Comparison of ENCODE assay signal across 1 cellular context in the genomic region with DNA sequence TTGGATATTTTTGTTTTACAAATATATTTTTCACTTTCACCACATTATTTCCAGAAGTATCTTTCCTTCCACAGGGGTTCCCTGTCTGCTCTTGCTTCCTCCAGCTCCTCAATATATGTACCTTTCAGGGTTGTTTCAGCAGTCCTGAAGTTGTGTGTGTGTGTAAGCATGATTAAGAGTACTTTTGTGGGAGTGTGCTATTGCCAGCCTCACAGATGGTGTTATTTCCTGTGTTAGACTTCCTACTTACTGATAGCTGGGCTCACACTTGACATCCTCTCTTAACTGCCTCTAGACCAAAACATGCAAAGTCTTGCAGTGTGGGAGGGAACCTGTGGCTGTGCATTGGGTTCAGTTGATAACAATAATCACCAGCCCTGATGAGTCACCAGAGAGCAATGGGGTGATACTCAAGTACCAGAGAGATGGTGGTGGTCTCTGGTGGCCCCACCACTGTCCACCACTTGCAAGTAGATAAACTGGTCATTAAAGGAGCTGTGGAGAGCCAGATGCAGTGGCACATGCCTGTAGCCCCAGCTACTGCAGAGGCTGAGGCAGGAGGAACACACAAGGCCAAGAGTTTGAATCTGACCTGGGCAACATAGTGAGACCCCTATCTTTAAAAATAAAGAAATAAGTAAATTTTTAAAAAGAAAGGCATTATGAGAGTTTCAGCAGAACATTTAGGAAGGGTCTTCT.
TF ChIP-seq lines count a peak whose summit lies in the region.

No MANE protein-coding gene starts in this region.

TF ChIP-seq in K562, 482 proteins besides CTCF, POLR2A, EP300 and RAD21 (continued from another document and continues in another):
- TF ChIP-seq, protein P1, sequence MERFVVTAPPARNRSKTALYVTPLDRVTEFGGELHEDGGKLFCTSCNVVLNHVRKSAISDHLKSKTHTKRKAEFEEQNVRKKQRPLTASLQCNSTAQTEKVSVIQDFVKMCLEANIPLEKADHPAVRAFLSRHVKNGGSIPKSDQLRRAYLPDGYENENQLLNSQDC (CRISPR knock-in tag; IDR thresholded peaks at IDR 0.05): no peak
- peak in 1 of 2 experiments; percentile 90; a peak in 2 of 3 replicates for TF ChIP-seq CBX3 (IDR thresholded peaks at IDR 0.05; ENCODE audit: borderline replicate concordance in 1 of 2, low read length in 2 of 2)
- no peak for TF ChIP-seq POLR2B (IDR thresholded peaks at IDR 0.05; ENCODE audit: low read depth, partially characterized antibody)
- peak; percentile 99 for TF ChIP-seq SMARCE1 (IDR thresholded peaks at IDR 0.05)
- TF ChIP-seq KLF13 (tag; IDR thresholded peaks at IDR 0.05; ENCODE audit: borderline replicate concordance, low read depth): peak; percentile 46
- TF ChIP-seq ETV5 (CRISPR knock-in tag; IDR thresholded peaks at IDR 0.05; ENCODE audit: low read depth): peak; percentile 94
- no peak for TF ChIP-seq TCFL5 (CRISPR knock-in tag; conservative IDR thresholded peaks at IDR 0.05)
- TF ChIP-seq, protein P2, sequence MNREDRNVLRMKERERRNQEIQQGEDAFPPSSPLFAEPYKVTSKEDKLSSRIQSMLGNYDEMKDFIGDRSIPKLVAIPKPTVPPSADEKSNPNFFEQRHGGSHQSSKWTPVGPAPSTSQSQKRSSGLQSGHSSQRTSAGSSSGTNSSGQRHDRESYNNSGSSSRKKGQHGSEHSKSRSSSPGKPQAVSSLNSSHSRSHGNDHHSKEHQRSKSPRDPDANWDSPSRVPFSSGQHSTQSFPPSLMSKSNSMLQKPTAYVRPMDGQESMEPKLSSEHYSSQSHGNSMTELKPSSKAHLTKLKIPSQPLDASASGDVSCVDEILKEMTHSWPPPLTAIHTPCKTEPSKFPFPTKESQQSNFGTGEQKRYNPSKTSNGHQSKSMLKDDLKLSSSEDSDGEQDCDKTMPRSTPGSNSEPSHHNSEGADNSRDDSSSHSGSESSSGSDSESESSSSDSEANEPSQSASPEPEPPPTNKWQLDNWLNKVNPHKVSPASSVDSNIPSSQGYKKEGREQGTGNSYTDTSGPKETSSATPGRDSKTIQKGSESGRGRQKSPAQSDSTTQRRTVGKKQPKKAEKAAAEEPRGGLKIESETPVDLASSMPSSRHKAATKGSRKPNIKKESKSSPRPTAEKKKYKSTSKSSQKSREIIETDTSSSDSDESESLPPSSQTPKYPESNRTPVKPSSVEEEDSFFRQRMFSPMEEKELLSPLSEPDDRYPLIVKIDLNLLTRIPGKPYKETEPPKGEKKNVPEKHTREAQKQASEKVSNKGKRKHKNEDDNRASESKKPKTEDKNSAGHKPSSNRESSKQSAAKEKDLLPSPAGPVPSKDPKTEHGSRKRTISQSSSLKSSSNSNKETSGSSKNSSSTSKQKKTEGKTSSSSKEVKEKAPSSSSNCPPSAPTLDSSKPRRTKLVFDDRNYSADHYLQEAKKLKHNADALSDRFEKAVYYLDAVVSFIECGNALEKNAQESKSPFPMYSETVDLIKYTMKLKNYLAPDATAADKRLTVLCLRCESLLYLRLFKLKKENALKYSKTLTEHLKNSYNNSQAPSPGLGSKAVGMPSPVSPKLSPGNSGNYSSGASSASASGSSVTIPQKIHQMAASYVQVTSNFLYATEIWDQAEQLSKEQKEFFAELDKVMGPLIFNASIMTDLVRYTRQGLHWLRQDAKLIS (CRISPR knock-in tag; IDR thresholded peaks at IDR 0.05): no peak
- no peak; the same call in 1 of the 2 replicates for TF ChIP-seq NR2C1 (IDR thresholded peaks at IDR 0.05)
- TF ChIP-seq NR2C1 (tag; IDR thresholded peaks at IDR 0.05): peak; percentile 66
- no peak for TF ChIP-seq ZNF785 (CRISPR knock-in tag; IDR thresholded peaks at IDR 0.05)
- peak; percentile 78; the same call in 1 of the 2 replicates for TF ChIP-seq ZBTB17 (CRISPR knock-in tag; IDR thresholded peaks at IDR 0.05)
- no peak for TF ChIP-seq RFX1 (IDR thresholded peaks at IDR 0.05)
- TF ChIP-seq, protein P3, sequence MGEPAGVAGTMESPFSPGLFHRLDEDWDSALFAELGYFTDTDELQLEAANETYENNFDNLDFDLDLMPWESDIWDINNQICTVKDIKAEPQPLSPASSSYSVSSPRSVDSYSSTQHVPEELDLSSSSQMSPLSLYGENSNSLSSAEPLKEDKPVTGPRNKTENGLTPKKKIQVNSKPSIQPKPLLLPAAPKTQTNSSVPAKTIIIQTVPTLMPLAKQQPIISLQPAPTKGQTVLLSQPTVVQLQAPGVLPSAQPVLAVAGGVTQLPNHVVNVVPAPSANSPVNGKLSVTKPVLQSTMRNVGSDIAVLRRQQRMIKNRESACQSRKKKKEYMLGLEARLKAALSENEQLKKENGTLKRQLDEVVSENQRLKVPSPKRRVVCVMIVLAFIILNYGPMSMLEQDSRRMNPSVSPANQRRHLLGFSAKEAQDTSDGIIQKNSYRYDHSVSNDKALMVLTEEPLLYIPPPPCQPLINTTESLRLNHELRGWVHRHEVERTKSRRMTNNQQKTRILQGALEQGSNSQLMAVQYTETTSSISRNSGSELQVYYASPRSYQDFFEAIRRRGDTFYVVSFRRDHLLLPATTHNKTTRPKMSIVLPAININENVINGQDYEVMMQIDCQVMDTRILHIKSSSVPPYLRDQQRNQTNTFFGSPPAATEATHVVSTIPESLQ (CRISPR knock-in tag; IDR thresholded peaks at IDR 0.05): no peak
- 0 out of 4 replicates have a peak, but pooled peaks of 1 of the 2 experiments have one; percentile 36 for TF ChIP-seq KDM4B (IDR thresholded peaks at IDR 0.05; ENCODE audit: borderline replicate concordance in 2 of 2, low read depth in 1 of 2)
- TF ChIP-seq TAF15 (IDR thresholded peaks at IDR 0.05; ENCODE audit: low read depth, low read length): no peak
- no peak for TF ChIP-seq RBM14 (IDR thresholded peaks at IDR 0.05; ENCODE audit: borderline replicate concordance, insufficient read depth, low read depth, low read length)
- TF ChIP-seq ZNF41 (CRISPR knock-in tag; conservative IDR thresholded peaks at IDR 0.05): peak; percentile 27; the same call in 1 of the 2 replicates
- TF ChIP-seq RUNX1 (IDR thresholded peaks at IDR 0.05; ENCODE audit: low read depth): 0 out of 2 replicates have a peak, but pooled peaks have one; percentile 44
- no peak for TF ChIP-seq SUPT5H (IDR thresholded peaks at IDR 0.05)
- no peak for TF ChIP-seq ZNF696 (CRISPR knock-in tag; conservative IDR thresholded peaks at IDR 0.05)
- TF ChIP-seq, protein P4, sequence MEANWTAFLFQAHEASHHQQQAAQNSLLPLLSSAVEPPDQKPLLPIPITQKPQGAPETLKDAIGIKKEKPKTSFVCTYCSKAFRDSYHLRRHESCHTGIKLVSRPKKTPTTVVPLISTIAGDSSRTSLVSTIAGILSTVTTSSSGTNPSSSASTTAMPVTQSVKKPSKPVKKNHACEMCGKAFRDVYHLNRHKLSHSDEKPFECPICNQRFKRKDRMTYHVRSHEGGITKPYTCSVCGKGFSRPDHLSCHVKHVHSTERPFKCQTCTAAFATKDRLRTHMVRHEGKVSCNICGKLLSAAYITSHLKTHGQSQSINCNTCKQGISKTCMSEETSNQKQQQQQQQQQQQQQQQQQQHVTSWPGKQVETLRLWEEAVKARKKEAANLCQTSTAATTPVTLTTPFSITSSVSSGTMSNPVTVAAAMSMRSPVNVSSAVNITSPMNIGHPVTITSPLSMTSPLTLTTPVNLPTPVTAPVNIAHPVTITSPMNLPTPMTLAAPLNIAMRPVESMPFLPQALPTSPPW (CRISPR knock-in tag; IDR thresholded peaks at IDR 0.05): peak; percentile 58
- TF ChIP-seq GABPB1 (CRISPR knock-in tag; IDR thresholded peaks at IDR 0.05): no peak
- TF ChIP-seq ASH1L (IDR thresholded peaks at IDR 0.05; ENCODE audit: borderline replicate concordance, low read depth, partially characterized antibody): no peak
- TF ChIP-seq, protein P5, sequence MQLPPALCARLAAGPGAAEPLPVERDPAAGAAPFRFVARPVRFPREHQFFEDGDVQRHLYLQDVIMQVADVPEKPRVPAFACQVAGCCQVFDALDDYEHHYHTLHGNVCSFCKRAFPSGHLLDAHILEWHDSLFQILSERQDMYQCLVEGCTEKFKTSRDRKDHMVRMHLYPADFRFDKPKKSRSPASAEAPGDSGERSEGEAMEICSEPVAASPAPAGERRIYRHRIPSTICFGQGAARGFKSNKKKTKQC (CRISPR knock-in tag; IDR thresholded peaks at IDR 0.05): no peak
- TF ChIP-seq TAF7 (tag; IDR thresholded peaks at IDR 0.05): no peak
- TF ChIP-seq POU5F1 (IDR thresholded peaks at IDR 0.05; ENCODE audit: borderline replicate concordance, low read depth, low read length, partially characterized antibody): no peak
- TF ChIP-seq ZNF75A (CRISPR knock-in tag; IDR thresholded peaks at IDR 0.05): no peak
- no peak for TF ChIP-seq ZSCAN29 (IDR thresholded peaks at IDR 0.05)
- TF ChIP-seq KLF10 (CRISPR knock-in tag; IDR thresholded peaks at IDR 0.05): no peak
- TF ChIP-seq ZNF347 (CRISPR knock-in tag; IDR thresholded peaks at IDR 0.05; ENCODE audit: low read depth): no peak
- TF ChIP-seq HDAC8 (tag; IDR thresholded peaks at IDR 0.05): peak; percentile 60; the same call in 1 of the 2 replicates
- TF ChIP-seq, protein P6, sequence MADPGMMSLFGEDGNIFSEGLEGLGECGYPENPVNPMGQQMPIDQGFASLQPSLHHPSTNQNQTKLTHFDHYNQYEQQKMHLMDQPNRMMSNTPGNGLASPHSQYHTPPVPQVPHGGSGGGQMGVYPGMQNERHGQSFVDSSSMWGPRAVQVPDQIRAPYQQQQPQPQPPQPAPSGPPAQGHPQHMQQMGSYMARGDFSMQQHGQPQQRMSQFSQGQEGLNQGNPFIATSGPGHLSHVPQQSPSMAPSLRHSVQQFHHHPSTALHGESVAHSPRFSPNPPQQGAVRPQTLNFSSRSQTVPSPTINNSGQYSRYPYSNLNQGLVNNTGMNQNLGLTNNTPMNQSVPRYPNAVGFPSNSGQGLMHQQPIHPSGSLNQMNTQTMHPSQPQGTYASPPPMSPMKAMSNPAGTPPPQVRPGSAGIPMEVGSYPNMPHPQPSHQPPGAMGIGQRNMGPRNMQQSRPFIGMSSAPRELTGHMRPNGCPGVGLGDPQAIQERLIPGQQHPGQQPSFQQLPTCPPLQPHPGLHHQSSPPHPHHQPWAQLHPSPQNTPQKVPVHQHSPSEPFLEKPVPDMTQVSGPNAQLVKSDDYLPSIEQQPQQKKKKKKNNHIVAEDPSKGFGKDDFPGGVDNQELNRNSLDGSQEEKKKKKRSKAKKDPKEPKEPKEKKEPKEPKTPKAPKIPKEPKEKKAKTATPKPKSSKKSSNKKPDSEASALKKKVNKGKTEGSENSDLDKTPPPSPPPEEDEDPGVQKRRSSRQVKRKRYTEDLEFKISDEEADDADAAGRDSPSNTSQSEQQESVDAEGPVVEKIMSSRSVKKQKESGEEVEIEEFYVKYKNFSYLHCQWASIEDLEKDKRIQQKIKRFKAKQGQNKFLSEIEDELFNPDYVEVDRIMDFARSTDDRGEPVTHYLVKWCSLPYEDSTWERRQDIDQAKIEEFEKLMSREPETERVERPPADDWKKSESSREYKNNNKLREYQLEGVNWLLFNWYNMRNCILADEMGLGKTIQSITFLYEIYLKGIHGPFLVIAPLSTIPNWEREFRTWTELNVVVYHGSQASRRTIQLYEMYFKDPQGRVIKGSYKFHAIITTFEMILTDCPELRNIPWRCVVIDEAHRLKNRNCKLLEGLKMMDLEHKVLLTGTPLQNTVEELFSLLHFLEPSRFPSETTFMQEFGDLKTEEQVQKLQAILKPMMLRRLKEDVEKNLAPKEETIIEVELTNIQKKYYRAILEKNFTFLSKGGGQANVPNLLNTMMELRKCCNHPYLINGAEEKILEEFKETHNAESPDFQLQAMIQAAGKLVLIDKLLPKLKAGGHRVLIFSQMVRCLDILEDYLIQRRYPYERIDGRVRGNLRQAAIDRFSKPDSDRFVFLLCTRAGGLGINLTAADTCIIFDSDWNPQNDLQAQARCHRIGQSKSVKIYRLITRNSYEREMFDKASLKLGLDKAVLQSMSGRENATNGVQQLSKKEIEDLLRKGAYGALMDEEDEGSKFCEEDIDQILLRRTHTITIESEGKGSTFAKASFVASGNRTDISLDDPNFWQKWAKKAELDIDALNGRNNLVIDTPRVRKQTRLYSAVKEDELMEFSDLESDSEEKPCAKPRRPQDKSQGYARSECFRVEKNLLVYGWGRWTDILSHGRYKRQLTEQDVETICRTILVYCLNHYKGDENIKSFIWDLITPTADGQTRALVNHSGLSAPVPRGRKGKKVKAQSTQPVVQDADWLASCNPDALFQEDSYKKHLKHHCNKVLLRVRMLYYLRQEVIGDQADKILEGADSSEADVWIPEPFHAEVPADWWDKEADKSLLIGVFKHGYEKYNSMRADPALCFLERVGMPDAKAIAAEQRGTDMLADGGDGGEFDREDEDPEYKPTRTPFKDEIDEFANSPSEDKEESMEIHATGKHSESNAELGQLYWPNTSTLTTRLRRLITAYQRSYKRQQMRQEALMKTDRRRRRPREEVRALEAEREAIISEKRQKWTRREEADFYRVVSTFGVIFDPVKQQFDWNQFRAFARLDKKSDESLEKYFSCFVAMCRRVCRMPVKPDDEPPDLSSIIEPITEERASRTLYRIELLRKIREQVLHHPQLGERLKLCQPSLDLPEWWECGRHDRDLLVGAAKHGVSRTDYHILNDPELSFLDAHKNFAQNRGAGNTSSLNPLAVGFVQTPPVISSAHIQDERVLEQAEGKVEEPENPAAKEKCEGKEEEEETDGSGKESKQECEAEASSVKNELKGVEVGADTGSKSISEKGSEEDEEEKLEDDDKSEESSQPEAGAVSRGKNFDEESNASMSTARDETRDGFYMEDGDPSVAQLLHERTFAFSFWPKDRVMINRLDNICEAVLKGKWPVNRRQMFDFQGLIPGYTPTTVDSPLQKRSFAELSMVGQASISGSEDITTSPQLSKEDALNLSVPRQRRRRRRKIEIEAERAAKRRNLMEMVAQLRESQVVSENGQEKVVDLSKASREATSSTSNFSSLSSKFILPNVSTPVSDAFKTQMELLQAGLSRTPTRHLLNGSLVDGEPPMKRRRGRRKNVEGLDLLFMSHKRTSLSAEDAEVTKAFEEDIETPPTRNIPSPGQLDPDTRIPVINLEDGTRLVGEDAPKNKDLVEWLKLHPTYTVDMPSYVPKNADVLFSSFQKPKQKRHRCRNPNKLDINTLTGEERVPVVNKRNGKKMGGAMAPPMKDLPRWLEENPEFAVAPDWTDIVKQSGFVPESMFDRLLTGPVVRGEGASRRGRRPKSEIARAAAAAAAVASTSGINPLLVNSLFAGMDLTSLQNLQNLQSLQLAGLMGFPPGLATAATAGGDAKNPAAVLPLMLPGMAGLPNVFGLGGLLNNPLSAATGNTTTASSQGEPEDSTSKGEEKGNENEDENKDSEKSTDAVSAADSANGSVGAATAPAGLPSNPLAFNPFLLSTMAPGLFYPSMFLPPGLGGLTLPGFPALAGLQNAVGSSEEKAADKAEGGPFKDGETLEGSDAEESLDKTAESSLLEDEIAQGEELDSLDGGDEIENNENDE (IDR thresholded peaks at IDR 0.05; ENCODE audit: low read depth, low read length): no peak
- no peak for TF ChIP-seq BRD4 (IDR thresholded peaks at IDR 0.05)
- TF ChIP-seq ZNF140 (CRISPR knock-in tag; IDR thresholded peaks at IDR 0.05): no peak
- TF ChIP-seq SMARCA5 (IDR thresholded peaks at IDR 0.05): no peak
- TF ChIP-seq, protein P7, sequence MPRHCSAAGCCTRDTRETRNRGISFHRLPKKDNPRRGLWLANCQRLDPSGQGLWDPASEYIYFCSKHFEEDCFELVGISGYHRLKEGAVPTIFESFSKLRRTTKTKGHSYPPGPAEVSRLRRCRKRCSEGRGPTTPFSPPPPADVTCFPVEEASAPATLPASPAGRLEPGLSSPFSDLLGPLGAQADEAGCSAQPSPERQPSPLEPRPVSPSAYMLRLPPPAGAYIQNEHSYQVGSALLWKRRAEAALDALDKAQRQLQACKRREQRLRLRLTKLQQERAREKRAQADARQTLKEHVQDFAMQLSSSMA (CRISPR knock-in tag; IDR thresholded peaks at IDR 0.05): no peak
- TF ChIP-seq PYGO2 (tag; IDR thresholded peaks at IDR 0.05): peak; percentile 33; the same call in 1 of the 2 replicates
- TF ChIP-seq SP1 (CRISPR knock-in tag; IDR thresholded peaks at IDR 0.05): no peak
